In genomic region chr1:229665912-229666558, GRCh38 we compare ENCODE assay signal across 16 cellular contexts.
"Had no signal": no experiment of that assay in that cellular context is flagged by ENCODE, and none has a peak within 500 bp of the region (broad histone marks: within the 10 kb centered on the region; RNA-seq: fewer than 3 reads in every experiment).

No MANE protein-coding gene starts in this region.

- H3K4me1 ChIP-seq: breast epithelium, neural progenitor cell, parathyroid adenoma had no signal

- H3K36me3 ChIP-seq: breast epithelium, neural progenitor cell had no signal

- H3K4me3 ChIP-seq: breast epithelium, heart right ventricle, neural progenitor cell, smooth muscle cell had no signal

- ATAC-seq: activated T-cell treated with anti-CD3 and anti-CD28 coated beads, Interleukin-2, amount 50 U/mL, for 4 hours; heart right ventricle; left ventricle myocardium superior; right cardiac atrium; stimulated activated memory B cell treated with anti-CD40 and anti-IgM and Interleukin-4, amounts not matched to agents 10 μg/mL and 1 μg/mL and 100 μg/mL, for 72 hours; T-cell had no signal

- H3K27ac ChIP-seq: breast epithelium, heart right ventricle, neural progenitor cell, parathyroid adenoma had no signal

- DNase-seq: activated CD4-positive, alpha-beta memory T cell treated with anti-CD3 and anti-CD28 coated beads for 36 hours; activated gamma-delta T cell; activated naive CD8-positive, alpha-beta T cell treated with anti-CD3 and anti-CD28 coated beads for 36 hours; activated T-cell treated with anti-CD3 and anti-CD28 coated beads, Interleukin-2, amount 50 U/mL, for 4 hours; heart right ventricle; left ventricle myocardium superior; mesendoderm; right cardiac atrium; T-cell; T1000; trophoblast cell had no signal

- H3K9me3 ChIP-seq: breast epithelium, heart right ventricle had no signal

- H3K27me3 ChIP-seq: breast epithelium, heart right ventricle, neural progenitor cell had no signal
